In the genomic region with DNA sequence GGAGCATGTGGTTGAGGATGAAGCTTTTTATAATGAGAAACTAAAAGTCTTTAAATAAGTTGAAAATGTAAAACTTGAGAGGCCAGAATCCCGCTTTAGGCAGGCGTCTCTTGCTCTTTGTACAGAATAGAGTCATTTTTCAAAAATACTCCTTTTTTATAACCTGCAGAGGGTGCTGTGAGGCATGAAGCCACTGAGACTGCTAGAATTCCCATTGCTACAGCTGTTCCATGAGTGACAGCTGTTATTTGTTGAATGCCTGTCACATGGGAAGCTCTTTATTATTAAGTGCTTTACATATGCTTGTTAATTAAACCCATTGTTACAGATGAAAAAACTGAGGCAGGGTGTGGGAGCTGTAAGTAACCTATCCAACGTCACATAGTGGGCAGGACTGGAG, we compare ENCODE assay signal across 13 cellular contexts. TPM values are rescaled to one million over a fixed set of nuclear protein-coding genes. Genes with fewer than 3 reads are reported as not detected.
DNase-seq lines count a peak whose midpoint lies in the region; ATAC-seq and TF ChIP-seq lines count a peak whose summit lies in the region.
"Had no signal": no experiment of that assay in that cellular context is flagged by ENCODE, and none has a peak within 500 bp of the region (broad histone marks: within the 10 kb centered on the region; RNA-seq: fewer than 3 reads in every experiment).

No MANE protein-coding gene starts in this region.

- H3K9me3 ChIP-seq in osteoblast (ENCODE audit: low read depth, low read length): no peaks in the 10 kb centered on the region

- H3K4me1 Mint-ChIP-seq in activated naive CD8-positive, alpha-beta T cell treated with anti-CD3 and anti-CD28 coated beads, Interleukin-2, amount 50 U/mL, for 24 hours: no peaks in the 10 kb centered on the region

- DNase-seq in DMS53 (lab: John Stamatoyannopoulos, UW) (peak; percentile 13), DMS53 treated with DMSO at 0.1 percent for 48 hours (lab: John Stamatoyannopoulos, UW; ENCODE audit: unreplicated experiment) (no peak), NCI-H1694 (lab: John Stamatoyannopoulos, UW) (peak; percentile 16), cardiac fibroblast (ENCODE audit: low read depth in 2 of 2) (no peak), osteoblast (ENCODE audit: insufficient read length, low spot score, missing footprints) (peak; percentile 77), COLO668 (lab: John Stamatoyannopoulos, UW; ENCODE audit: unreplicated experiment) (no peak)
- DNase-seq in activated CD8-positive, alpha-beta memory T cell treated with anti-CD3 and anti-CD28 coated beads, Interleukin-2, amount 50 U/mL, for 48 hours: no peak
- DNase-seq in activated naive CD8-positive, alpha-beta T cell treated with anti-CD3 and anti-CD28 coated beads, Interleukin-2, amount 50 U/mL, for 24 hours: no peak
- DNase-seq: activated T-cell treated with anti-CD3 and anti-CD28 coated beads, Interleukin-2, amount 50 U/mL, for 24 hours; DND-41; NCI-H510A had no signal

- H2AFZ ChIP-seq in osteoblast (ENCODE audit: low read length): no peak overlapping the region

- no peaks in the 10 kb centered on the region for H3K79me2 ChIP-seq in osteoblast (ENCODE audit: insufficient read depth, low read length)

- H3K27me3 ChIP-seq in osteoblast (ENCODE audit: insufficient read depth, low read length): peaks cover 3% of the 10 kb centered on the region

- no peak for ATAC-seq in activated naive CD8-positive, alpha-beta T cell treated with anti-CD3 and anti-CD28 coated beads, Interleukin-2, amount 50 U/mL, for 24 hours
- ATAC-seq: activated CD4-positive, CD25-positive, alpha-beta regulatory T cell treated with anti-CD3 and anti-CD28 coated beads, Interleukin-2, amount 50 U/mL, for 24 hours had no signal

- no peaks in the 10 kb centered on the region for H3K36me3 Mint-ChIP-seq in activated naive CD8-positive, alpha-beta T cell treated with anti-CD3 and anti-CD28 coated beads, Interleukin-2, amount 50 U/mL, for 24 hours (ENCODE audit: low read depth)

- no peak overlapping the region for H3K27ac ChIP-seq in osteoblast (ENCODE audit: low read depth, low read length)
- H3K27ac ChIP-seq: SK-N-MC had no signal

- H3K4me1 ChIP-seq in osteoblast (ENCODE audit: insufficient read depth, low read length): no peaks in the 10 kb centered on the region

- H3K27ac Mint-ChIP-seq in activated naive CD8-positive, alpha-beta T cell treated with anti-CD3 and anti-CD28 coated beads, Interleukin-2, amount 50 U/mL, for 24 hours: no peak overlapping the region
- H3K27ac Mint-ChIP-seq: activated T-cell treated with anti-CD3 and anti-CD28 coated beads, Interleukin-2, amount 50 U/mL, for 24 hours had no signal

- H3K4me3 Mint-ChIP-seq in activated naive CD8-positive, alpha-beta T cell treated with anti-CD3 and anti-CD28 coated beads, Interleukin-2, amount 50 U/mL, for 24 hours: no peak overlapping the region
- H3K4me3 Mint-ChIP-seq: activated T-cell treated with anti-CD3 and anti-CD28 coated beads, Interleukin-2, amount 50 U/mL, for 24 hours had no signal

- no peak overlapping the region for H3K4me2 ChIP-seq in osteoblast (ENCODE audit: insufficient read depth, low read length)

- TF ChIP-seq CTCF in cardiac fibroblast (IDR thresholded peaks at IDR 0.05; ENCODE audit: low read depth, low read length) (peak; percentile 30), osteoblast (IDR thresholded peaks at IDR 0.05; ENCODE audit: extremely low read depth, low read depth, low read length) (peak; percentile 51)

- H3K9me3 Mint-ChIP-seq in activated naive CD8-positive, alpha-beta T cell treated with anti-CD3 and anti-CD28 coated beads, Interleukin-2, amount 50 U/mL, for 24 hours: peaks cover 9% of the 10 kb centered on the region

- no peaks in the 10 kb centered on the region for H4K20me1 ChIP-seq in osteoblast (ENCODE audit: insufficient read depth, low read length)

- H3K4me3 ChIP-seq in cardiac fibroblast (replicated peaks in 1 of 2; ENCODE audit: low read depth in 2 of 2, low read length in 2 of 2) (no peak overlapping the region), osteoblast (ENCODE audit: insufficient read depth, low read length) (no peak overlapping the region)
- H3K4me3 ChIP-seq: SK-N-MC had no signal

- H3K27me3 Mint-ChIP-seq in activated naive CD8-positive, alpha-beta T cell treated with anti-CD3 and anti-CD28 coated beads, Interleukin-2, amount 50 U/mL, for 24 hours: peaks cover 2% of the 10 kb centered on the region

- H3K36me3 ChIP-seq in osteoblast (ENCODE audit: insufficient read depth, low read length): no peaks in the 10 kb centered on the region

RNA-seq across cellular contexts. Expression of a gene that starts 18.5 kb away (rescaled TPM):
- 2.1 and 2.5 TPM in 2 replicates for total RNA-seq in osteoblast

Comparison
In these comparisons a context has a peak if more than half of its experiments do, and no peak if none do; other contexts are left out.
1. DNase-seq: peak in DMS53 (single experiment), NCI-H1694 (single experiment) and osteoblast (single experiment); none in DMS53 treated with DMSO at 0.1 percent for 48 hours (single experiment), cardiac fibroblast (0 of 2), activated CD8-positive, alpha-beta memory T cell treated with anti-CD3 and anti-CD28 coated beads, Interleukin-2, amount 50 U/mL, for 48 hours (single experiment), activated naive CD8-positive, alpha-beta T cell treated with anti-CD3 and anti-CD28 coated beads, Interleukin-2, amount 50 U/mL, for 24 hours (single experiment) and COLO668 (single experiment).